ENCODE assay signal across 1 cellular context in genomic region chr17:39699818-39700147, GRCh38.
TF ChIP-seq lines count a peak whose summit lies in the region.

Gene ERBB2, plus strand, starts transcription at chr17:39700064. Its CDS starts 175 bp downstream, at chr17:39700239.

TF ChIP-seq in HepG2, 621 proteins besides CTCF, POLR2A, EP300 and RAD21 (continued from another document and continues in another):
- TF ChIP-seq ZNF574 (CRISPR knock-in tag; IDR thresholded peaks at IDR 0.05) (peak; percentile 15; the same call in 1 of the 2 replicates), CSRNP1 (CRISPR knock-in tag; IDR thresholded peaks at IDR 0.05) (0 out of 2 replicates have a peak, but pooled peaks have one; percentile 59), NONO (IDR thresholded peaks at IDR 0.05) (no peak), NONO (CRISPR knock-in tag; conservative IDR thresholded peaks at IDR 0.05) (peak; percentile 22; the same call in 1 of the 2 replicates), FLYWCH1 (CRISPR knock-in tag; IDR thresholded peaks at IDR 0.05) (no peak), MEIS2 (CRISPR knock-in tag; IDR thresholded peaks at IDR 0.05) (no peak), ZNF296 (CRISPR knock-in tag; conservative IDR thresholded peaks at IDR 0.05) (0 out of 2 replicates have a peak, but pooled peaks have one; percentile 5), GATAD2A (CRISPR knock-in tag; IDR thresholded peaks at IDR 0.05) (peak; percentile 41; the same call in 1 of the 2 replicates), TBP (CRISPR knock-in tag; IDR thresholded peaks at IDR 0.05) (no peak), ZSCAN9 (CRISPR knock-in tag; IDR thresholded peaks at IDR 0.05; ENCODE audit: borderline replicate concordance) (peak; percentile 60), DNMT3B (CRISPR knock-in tag; conservative IDR thresholded peaks at IDR 0.05) (no peak), RXRB (CRISPR knock-in tag; IDR thresholded peaks at IDR 0.05; ENCODE audit: borderline replicate concordance) (peak; percentile 43; the same call in 1 of the 2 replicates), ZSCAN20 (CRISPR knock-in tag; IDR thresholded peaks at IDR 0.05; ENCODE audit: borderline replicate concordance) (no peak), ZFAT (CRISPR knock-in tag; conservative IDR thresholded peaks at IDR 0.05) (no peak), ARID4A (CRISPR knock-in tag; IDR thresholded peaks at IDR 0.05; ENCODE audit: borderline replicate concordance) (0 out of 2 replicates have a peak, but pooled peaks have one; percentile 15), NFE2L2 (IDR thresholded peaks at IDR 0.05; ENCODE audit: low read length) (no peak), BATF2 (CRISPR knock-in tag; IDR thresholded peaks at IDR 0.05) (0 out of 2 replicates have a peak, but pooled peaks have one; percentile 66), ARID5B (CRISPR knock-in tag; IDR thresholded peaks at IDR 0.05) (peak; percentile 36; the same call in 1 of the 2 replicates), FOXP1 (IDR thresholded peaks at IDR 0.05) (no peak), FOXP1 (CRISPR knock-in tag; IDR thresholded peaks at IDR 0.05) (0 out of 2 replicates have a peak, but pooled peaks have one; percentile 9), SALL1 (CRISPR knock-in tag; IDR thresholded peaks at IDR 0.05) (0 out of 2 replicates have a peak, but pooled peaks have one; percentile 29), ZBTB38 (CRISPR knock-in tag; IDR thresholded peaks at IDR 0.05) (peak; percentile 37; the same call in 1 of the 2 replicates), ZSCAN22 (CRISPR knock-in tag; IDR thresholded peaks at IDR 0.05) (no peak), HMG20B (CRISPR knock-in tag; conservative IDR thresholded peaks at IDR 0.05) (peak; percentile 58; the same call in 1 of the 2 replicates), THYN1 (CRISPR knock-in tag; IDR thresholded peaks at IDR 0.05; ENCODE audit: borderline replicate concordance, low read depth) (no peak), ZNF503 (CRISPR knock-in tag; IDR thresholded peaks at IDR 0.05) (no peak), HNRNPLL (IDR thresholded peaks at IDR 0.05; ENCODE audit: low read depth, low read length, poor library complexity, severe bottlenecking) (no peak), THAP7 (CRISPR knock-in tag; IDR thresholded peaks at IDR 0.05) (no peak), HMGXB4 (CRISPR knock-in tag; IDR thresholded peaks at IDR 0.05; ENCODE audit: borderline replicate concordance in 1 of 2, low read depth in 1 of 2) (peak in 1 of 2 experiments; percentile 63; a peak in 3 of 4 replicates), ELF1 (CRISPR knock-in tag; IDR thresholded peaks at IDR 0.05) (peak; percentile 26; the same call in 1 of the 2 replicates), TFE3 (CRISPR knock-in tag; IDR thresholded peaks at IDR 0.05) (0 out of 2 replicates have a peak, but pooled peaks have one; percentile 20), ZNF121 (CRISPR knock-in tag; IDR thresholded peaks at IDR 0.05) (no peak), MIER2 (CRISPR knock-in tag; IDR thresholded peaks at IDR 0.05) (peak; percentile 11; the same call in 1 of the 2 replicates), KAT7 (CRISPR knock-in tag; IDR thresholded peaks at IDR 0.05; ENCODE audit: borderline replicate concordance) (no peak; the same call in none of the 2 replicates), HNF4G (IDR thresholded peaks at IDR 0.05; ENCODE audit: borderline replicate concordance, low read depth, low read length) (no peak), HNF4G (CRISPR knock-in tag; IDR thresholded peaks at IDR 0.05; ENCODE audit: borderline replicate concordance, low read depth) (no peak), MAX (IDR thresholded peaks at IDR 0.05) (0 out of 2 replicates have a peak, but pooled peaks have one; percentile 43), ZNF775 (CRISPR knock-in tag; IDR thresholded peaks at IDR 0.05; ENCODE audit: borderline replicate concordance) (no peak)
